ENCODE assay signal across 12 cellular contexts in genomic region chrX:54695816-54696487, GRCh38.
DNase-seq lines count a peak whose midpoint lies in the region; ATAC-seq, FAIRE-seq and TF ChIP-seq lines count a peak whose summit lies in the region.
"Had no signal": no experiment of that assay in that cellular context is flagged by ENCODE, and none has a peak within 500 bp of the region (broad histone marks: within the 10 kb centered on the region; RNA-seq: fewer than 3 reads in every experiment).

No MANE protein-coding gene starts in this region.

- H3K4me3 ChIP-seq in small intestine (ENCODE audit: low read depth in 1 of 2, low read length in 2 of 2): no peak overlapping the region
- H3K4me3 ChIP-seq in right atrium auricular region: no peak overlapping the region
- H3K4me3 ChIP-seq: PC-9 had no signal

- H3K9me3 Mint-ChIP-seq in activated B cell treated with CpG ODN at 0.5 μM for 24 hours: no peaks in the 10 kb centered on the region

- peaks cover 2% of the 10 kb centered on the region for H3K27me3 Mint-ChIP-seq in activated B cell treated with CpG ODN at 0.5 μM for 24 hours

- FAIRE-seq in small intestine (lab: Jason Lieb, UNC): no peak

- H3K27ac ChIP-seq in small intestine (ENCODE audit: low read depth in 1 of 2, low read length in 1 of 2) (peak overlapping the region in 1 of 2 donors; percentile 9), right atrium auricular region (no peak overlapping the region)
- H3K27ac ChIP-seq: PC-9 had no signal

- CTCF ChIA-PET in activated B cell treated with CpG ODN at 0.5 μM for 24 hours (lab: Charles Lee): no interaction called here

- H3K4me1 ChIP-seq in small intestine (ENCODE audit: control insufficient read depth in 2 of 2, insufficient read depth in 1 of 2, low read depth in 1 of 2, low read length in 1 of 2) (no peaks in the 10 kb centered on the region), right atrium auricular region (no peaks in the 10 kb centered on the region)

- H3K36me3 ChIP-seq in small intestine (ENCODE audit: control insufficient read depth in 2 of 2, insufficient read depth in 2 of 2, low read length in 2 of 2): no peaks in the 10 kb centered on the region
- H3K36me3 ChIP-seq in right atrium auricular region: no peaks in the 10 kb centered on the region

- H3K4me1 Mint-ChIP-seq in activated B cell treated with CpG ODN at 0.5 μM for 24 hours: peaks cover 18% of the 10 kb centered on the region
- H3K4me1 Mint-ChIP-seq: CD4-positive, alpha-beta memory T cell had no signal

- no peaks in the 10 kb centered on the region for H3K36me3 Mint-ChIP-seq in activated B cell treated with CpG ODN at 0.5 μM for 24 hours (ENCODE audit: low read depth)

- WGBS in small intestine, 3 donors: 51 to 58% (median 56%) methylated on average over 6 of the region's 6 CpGs

- in situ Hi-C loops in GM13977 (cut with MboI; ENCODE audit: low pct_unique_long_range_greater_than_20kb, low sequenced_read_pairs, unreplicated experiment): loop anchor here (25.0 kb wide), 1 partner anchor 91 kb away; the partner anchor contains the start of gene ITIH6
- in situ Hi-C loops in KBM-7 (cut with MboI; ENCODE audit: low pct_unique_long_range_greater_than_20kb, low sequenced_read_pairs): no loop called here

- ATAC-seq in GM21390 (IDR thresholded peaks at IDR 0.05; ENCODE audit: unreplicated experiment) (peak; percentile 95), HG03139 (IDR thresholded peaks at IDR 0.05; ENCODE audit: unreplicated experiment) (peak; percentile 99), activated B cell treated with CpG ODN at 0.5 μM for 24 hours (ENCODE audit: low read depth) (peak; percentile 50)

- H3K27ac Mint-ChIP-seq in activated B cell treated with CpG ODN at 0.5 μM for 24 hours: peak overlapping the region; percentile 67
- H3K27ac Mint-ChIP-seq: CD4-positive, alpha-beta memory T cell had no signal

- TF ChIP-seq CTCF in GM13977 (IDR thresholded peaks at IDR 0.05; ENCODE audit: extremely low read depth, insufficient read depth, missing control alignments) (no peak), activated B cell treated with CpG ODN at 0.5 μM for 24 hours (IDR thresholded peaks at IDR 0.05) (no peak), right atrium auricular region (IDR thresholded peaks at IDR 0.05) (no peak)

- POLR2A ChIA-PET in activated B cell treated with CpG ODN at 0.5 μM for 24 hours (lab: Charles Lee): interaction anchor here (1.4 kb wide), 1 partner anchor 56 kb away, joined by 4 read pairs; no protein-coding TSS in a partner anchor

- intact Hi-C loops in activated B cell treated with CpG ODN at 0.5 μM for 24 hours (cut with micrococcal nuclease): no loop called here

- H3K27me3 ChIP-seq in small intestine (ENCODE audit: control insufficient read depth in 2 of 2, insufficient read depth in 2 of 2, low read length in 2 of 2) (no peaks in the 10 kb centered on the region), right atrium auricular region (no peaks in the 10 kb centered on the region)

- H3K9me3 ChIP-seq in small intestine (ENCODE audit: control insufficient read depth, low read depth) (no peaks in the 10 kb centered on the region), right atrium auricular region (no peaks in the 10 kb centered on the region)

- no peak overlapping the region for H3K4me3 Mint-ChIP-seq in activated B cell treated with CpG ODN at 0.5 μM for 24 hours
- H3K4me3 Mint-ChIP-seq: CD4-positive, alpha-beta memory T cell had no signal

- DNase-seq in GM13977 (ENCODE audit: low spot score) (peak; percentile 28), activated B cell treated with CpG ODN at 0.5 μM for 24 hours (no peak), small intestine (no peak), right atrium auricular region (ENCODE audit: low spot score) (no peak), KBM-7 (no peak), middle frontal gyrus (ENCODE audit: extremely low spot score, low spot score) (no peak)
- DNase-seq: CD4-positive, alpha-beta memory T cell; PC-9; retina; stimulated activated naive CD4-positive, alpha-beta T cell treated with Interleukin-2 at 50 U/mL for 16 hours had no signal
